Comparison of ENCODE assay signal across 8 cellular contexts in genomic region chr1:203304391-203304918, GRCh38. TPM values are rescaled to one million over a fixed set of nuclear protein-coding genes. Genes with fewer than 3 reads are reported as not detected.
DNase-seq lines count a peak whose midpoint lies in the region; ATAC-seq and TF ChIP-seq lines count a peak whose summit lies in the region.

No MANE protein-coding gene starts in this region.

- H3K27me3 Mint-ChIP-seq in immature natural killer cell (ENCODE audit: low read depth in 3 of 3), result peaks cover 36 to 56% (median 52%) of the 10 kb centered on the region in 3 donors
- no peaks in the 10 kb centered on the region for H3K27me3 Mint-ChIP-seq in stimulated activated naive B cell treated with anti-CD40 and anti-IgM and Interleukin-4, amounts not matched to agents 10 μg/mL and 1 μg/mL and 100 μg/mL, for 72 hours

- TF ChIP-seq CTCF in WERI-Rb-1 (IDR thresholded peaks at IDR 0.05; ENCODE audit: low read depth, low read length), result no peak

- peak; percentile 49 for DNase-seq in NOMO-1 treated with DMSO at 0.1 percent for 48 hours (lab: John Stamatoyannopoulos, UW; ENCODE audit: unreplicated experiment)
- DNase-seq in NOMO-1 treated with dmso at 0.1 percent for 144 hours (lab: John Stamatoyannopoulos, UW; ENCODE audit: unreplicated experiment), result no peak
- no peak for DNase-seq in WERI-Rb-1
- peak; percentile 69 to 72 (median 71) for DNase-seq in immature natural killer cell
- no peak for DNase-seq in stimulated activated naive B cell treated with anti-CD40 and anti-IgM and Interleukin-4, amounts not matched to agents 10 μg/mL and 1 μg/mL and 100 μg/mL, for 72 hours
- DNase-seq in germinal center (ENCODE audit: low spot score), result no peak
- no peak for DNase-seq in middle frontal gyrus (ENCODE audit: extremely low spot score, low spot score)

- peaks cover 41% of the 10 kb centered on the region for H3K36me3 ChIP-seq in WERI-Rb-1

- H3K27me3 ChIP-seq in WERI-Rb-1 (ENCODE audit: insufficient read depth, low read depth, severe bottlenecking), result no peaks in the 10 kb centered on the region

- H3K4me3 ChIP-seq in WERI-Rb-1 (ENCODE audit: low read depth, low read length), result peak overlapping the region; percentile 42

- peak overlapping the region; percentile 87 to 99 (median 97) for H3K4me3 Mint-ChIP-seq in immature natural killer cell
- H3K4me3 Mint-ChIP-seq in stimulated activated naive B cell treated with anti-CD40 and anti-IgM and Interleukin-4, amounts not matched to agents 10 μg/mL and 1 μg/mL and 100 μg/mL, for 72 hours, result peak overlapping the region; percentile 91 to 96

- ATAC-seq in stimulated activated naive B cell treated with anti-CD40 and anti-IgM and Interleukin-4, amounts not matched to agents 10 μg/mL and 1 μg/mL and 100 μg/mL, for 72 hours (replicated peaks), result no peak
- no peak for ATAC-seq in HG02870 (IDR thresholded peaks at IDR 0.05; ENCODE audit: unreplicated experiment)

- H3K27ac ChIP-seq in WERI-Rb-1, result peak overlapping the region; percentile 86

- H3K36me3 Mint-ChIP-seq in immature natural killer cell, result peaks cover 22 to 29% (median 26%) of the 10 kb centered on the region in 3 donors
- H3K36me3 Mint-ChIP-seq in stimulated activated naive B cell treated with anti-CD40 and anti-IgM and Interleukin-4, amounts not matched to agents 10 μg/mL and 1 μg/mL and 100 μg/mL, for 72 hours, result peaks cover 40 to 52% of the 10 kb centered on the region in 2 donors

- peaks cover 71 to 76% of the 10 kb centered on the region in 2 donors for H3K4me1 Mint-ChIP-seq in immature natural killer cell
- H3K4me1 Mint-ChIP-seq in stimulated activated naive B cell treated with anti-CD40 and anti-IgM and Interleukin-4, amounts not matched to agents 10 μg/mL and 1 μg/mL and 100 μg/mL, for 72 hours, result peaks cover 51 to 72% of the 10 kb centered on the region in 2 donors

- no peaks in the 10 kb centered on the region for H3K9me3 Mint-ChIP-seq in immature natural killer cell
- no peaks in the 10 kb centered on the region for H3K9me3 Mint-ChIP-seq in stimulated activated naive B cell treated with anti-CD40 and anti-IgM and Interleukin-4, amounts not matched to agents 10 μg/mL and 1 μg/mL and 100 μg/mL, for 72 hours

- peak overlapping the region; percentile 99 to 100 (median 100) for H3K27ac Mint-ChIP-seq in immature natural killer cell
- peak overlapping the region; percentile 96 for H3K27ac Mint-ChIP-seq in stimulated activated naive B cell treated with anti-CD40 and anti-IgM and Interleukin-4, amounts not matched to agents 10 μg/mL and 1 μg/mL and 100 μg/mL, for 72 hours

- no peaks in the 10 kb centered on the region for H3K9me3 ChIP-seq in WERI-Rb-1 (ENCODE audit: severe bottlenecking)

RNA-seq across cellular contexts. Expression of gene BTG2, which starts 0.9 kb away (rescaled TPM):
- polyA plus RNA-seq in immature natural killer cell, result 100 to 1,000 TPM; 112 to 147 (median 127) TPM

RNA-seq across cellular contexts. Expression of gene FMOD, which starts 46.5 kb away (rescaled TPM):
- not detected for polyA plus RNA-seq in immature natural killer cell

Comparison
In these comparisons a context has a peak if more than half of its experiments do, and no peak if none do; other contexts are left out.
1. DNase-seq: peak in NOMO-1 treated with DMSO at 0.1 percent for 48 hours (single experiment) and immature natural killer cell (3 of 3); none in NOMO-1 treated with dmso at 0.1 percent for 144 hours (single experiment), WERI-Rb-1 (single experiment), stimulated activated naive B cell treated with anti-CD40 and anti-IgM and Interleukin-4, amounts not matched to agents 10 μg/mL and 1 μg/mL and 100 μg/mL, for 72 hours (single experiment), germinal center (single experiment) and middle frontal gyrus (single experiment).